8 cellular contexts compared by ENCODE assay signal in genomic region chr6:26032387-26033131, GRCh38. TPM values are rescaled to one million over a fixed set of nuclear protein-coding genes. Genes with fewer than 3 reads are reported as not detected.
DNase-seq lines count a peak whose midpoint lies in the region; ATAC-seq and TF ChIP-seq lines count a peak whose summit lies in the region.

No MANE protein-coding gene starts in this region.

- peak overlapping the region; percentile 90 for H3K4me2 ChIP-seq in GM23248 (ENCODE audit: unreplicated experiment)

- H3K27ac ChIP-seq in GM23248 (peak overlapping the region; percentile 85), RWPE1 (peak overlapping the region; percentile 99), cingulate gyrus (ENCODE audit: low read depth, low read length) (peak overlapping the region; percentile 22), lower lobe of right lung (peak overlapping the region; percentile 91), thymus (ENCODE audit: low read depth) (peak overlapping the region; percentile 94)

- H3K36me3 ChIP-seq in GM23248 (ENCODE audit: low read depth) (no peaks in the 10 kb centered on the region), lower lobe of right lung (no peaks in the 10 kb centered on the region), thymus (ENCODE audit: control insufficient read depth, insufficient read depth) (no peaks in the 10 kb centered on the region)

- CTCF ChIA-PET in RWPE1 (lab: Yijun Ruan, JAX): no interaction called here

- peak overlapping the region; percentile 60 for H3K4me3 ChIP-seq in AG09309 (ENCODE audit: control insufficient read depth, low read depth, low read length)
- peak overlapping the region; percentile 70 for H3K4me3 ChIP-seq in GM23248
- peak overlapping the region; percentile 61 for H3K4me3 ChIP-seq in lower lobe of right lung
- H3K4me3 ChIP-seq in thymus (ENCODE audit: low read length): peak overlapping the region; percentile 58

- H3K9me3 ChIP-seq in GM23248 (ENCODE audit: low read depth): no peaks in the 10 kb centered on the region
- H3K9me3 ChIP-seq in lower lobe of right lung: no peaks in the 10 kb centered on the region
- H3K9me3 ChIP-seq in thymus (ENCODE audit: control insufficient read depth): no peaks in the 10 kb centered on the region

- intact Hi-C loops in lower lobe of right lung (cut with DNase I): no loop called here

- peak overlapping the region; percentile 89 for H2AFZ ChIP-seq in GM23248

- H3K27me3 ChIP-seq in GM23248 (replicated peaks; ENCODE audit: insufficient read depth) (no peaks in the 10 kb centered on the region), lower lobe of right lung (ENCODE audit: low read depth) (no peaks in the 10 kb centered on the region), thymus (ENCODE audit: control insufficient read depth, insufficient read depth) (no peaks in the 10 kb centered on the region)

- WGBS in GM23248 (ENCODE audit: low coverage in 1 of 2, low lambda C conversion rate in 2 of 2, missing lambda C conversion rate in 2 of 2), 2 experiments: 1% methylated on average over 18 of the region's 18 CpGs
- under 1% methylated on average over 18 of the region's 18 CpGs for WGBS in thymus

- no peaks in the 10 kb centered on the region for H3K79me2 ChIP-seq in GM23248 (ENCODE audit: insufficient read depth)

- DNase-seq in AG09309 (ENCODE audit: low read depth) (no peak), GM23248 (peak; percentile 56), RWPE1 (ENCODE audit: low spot score) (peak; percentile 33), lower lobe of right lung (no peak), HuH-7 (ENCODE audit: low spot score) (no peak)

- H3F3A ChIP-seq in GM23248 (ENCODE audit: insufficient read depth): peaks cover 39% of the 10 kb centered on the region

- POLR2A ChIA-PET in RWPE1 (lab: Yijun Ruan, JAX; ENCODE audit: low non-redundant PET): interaction anchor here (0.6 to 3.2 kb wide), 4 partner anchors 12 to 91 kb away, joined by 3 to 33 read pairs (median 4); a partner anchor contains a TSS

- H3K9ac ChIP-seq in GM23248: peak overlapping the region; percentile 80

- TF ChIP-seq CTCF in AG09309 (IDR thresholded peaks at IDR 0.05; ENCODE audit: control insufficient read depth, insufficient read depth, low read depth, low read length, missing control alignments) (no peak), RWPE1 (conservative IDR thresholded peaks at IDR 0.05; ENCODE audit: low read depth) (no peak), lower lobe of right lung (IDR thresholded peaks at IDR 0.05) (no peak)

- peaks cover 9% of the 10 kb centered on the region; the same call in 1 of the 2 replicates for H3K4me1 ChIP-seq in GM23248 (ENCODE audit: insufficient read depth)
- peaks cover 22% of the 10 kb centered on the region for H3K4me1 ChIP-seq in lower lobe of right lung
- peaks cover 20% of the 10 kb centered on the region for H3K4me1 ChIP-seq in thymus (ENCODE audit: control insufficient read depth, insufficient read depth, low read length)

- ATAC-seq in lower lobe of right lung: peak; percentile 39 to 53
- no peak for ATAC-seq in GM21723 (IDR thresholded peaks at IDR 0.05; ENCODE audit: unreplicated experiment)

- no peaks in the 10 kb centered on the region for H4K20me1 ChIP-seq in GM23248 (ENCODE audit: insufficient read depth)

- no peaks in the 10 kb centered on the region for H3K9me2 ChIP-seq in GM23248 (ENCODE audit: insufficient read depth)

- in situ Hi-C loops in GM23248 (cut with MboI): loop anchor here (25.0 kb wide), 2 partner anchors 1105 to 1830 kb away; a partner anchor contains a TSS

RNA-seq across cellular contexts. Expression of gene HFE, which starts 54.7 kb away (rescaled TPM):
- 10.8 and 13.2 TPM in 2 replicates for total RNA-seq in GM23248 (2014; rRNA removed; shearing (Covaris generic))
- polyA plus RNA-seq in GM23248 (2016; fragmentation: Nextera tagmentation; extraction: Ambion mirVana) (8.6 and 10.6 TPM in 2 replicates), thymus (3.8 TPM)
- total RNA-seq in lower lobe of right lung: 12.4 TPM

Comparison
In these comparisons a context has a peak if more than half of its experiments do, and no peak if none do; other contexts are left out.
1. DNase-seq: peak in GM23248 (single experiment) and RWPE1 (single experiment); none in AG09309 (single experiment), lower lobe of right lung (single experiment) and HuH-7 (single experiment).
2. H3K27ac ChIP-seq: peak in every context shown above with its lines; median percentile 99 in RWPE1; 94 in thymus; 91 in lower lobe of right lung; 85 in GM23248; 22 in cingulate gyrus.
3. Peak in every context shown above with its lines, with median percentiles within 50 percentile points of each other: H3K4me3 ChIP-seq.